1 cellular context compared by ENCODE assay signal in the genomic region with DNA sequence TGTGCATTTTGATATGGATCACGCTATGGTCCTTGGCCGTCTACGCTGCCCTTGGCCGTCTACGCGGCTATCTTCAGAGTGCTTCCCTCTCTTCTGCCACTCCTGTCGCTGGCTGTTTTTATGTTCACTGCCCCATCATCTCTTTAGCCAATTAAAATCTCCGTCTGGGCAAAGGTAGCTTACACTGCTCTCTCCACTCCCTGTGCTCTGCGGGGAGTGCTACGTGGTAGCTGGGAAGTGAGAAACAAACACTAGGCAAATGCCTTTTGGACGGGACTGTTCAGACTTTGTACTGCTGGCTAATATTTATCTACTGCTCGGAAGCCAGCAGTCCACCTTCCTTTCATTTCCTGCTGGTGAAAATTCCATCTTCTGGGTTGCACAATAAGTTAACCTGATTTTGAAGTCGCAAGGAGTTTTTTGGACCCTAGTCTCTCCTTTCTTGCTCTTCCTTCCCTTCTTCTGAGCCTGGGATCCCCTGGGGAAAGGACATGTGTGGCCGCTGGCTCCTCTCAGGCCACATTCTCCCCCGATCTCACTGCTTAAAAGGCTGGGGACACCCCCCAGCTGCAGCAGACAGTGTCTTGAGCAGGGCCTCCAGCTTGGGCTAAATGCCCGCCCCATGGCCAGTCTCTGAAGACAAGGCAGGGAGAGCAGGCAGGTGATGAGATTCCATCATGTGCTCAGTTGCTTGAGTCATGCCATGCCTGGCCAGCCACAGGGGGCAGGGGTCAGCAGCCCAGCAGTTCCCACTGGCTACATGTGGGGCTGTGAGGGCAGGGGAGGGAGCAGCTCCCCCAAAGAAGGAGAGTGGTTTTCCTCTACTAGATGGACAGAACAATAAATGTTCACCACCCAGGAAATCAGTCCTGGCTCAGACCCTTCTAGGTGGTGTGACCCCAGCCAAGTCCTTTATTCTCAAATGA.
A peak's percentile ranks its signal among the peaks of the same experiment; 100 is the strongest.
TF ChIP-seq lines count a peak whose summit lies in the region.

No MANE protein-coding gene starts in this region.

TF ChIP-seq in HepG2, 621 proteins besides CTCF, POLR2A, EP300 and RAD21 (continued from another document and continues in another):
- TF ChIP-seq ZNF576 (CRISPR knock-in tag; IDR thresholded peaks at IDR 0.05): peak; percentile 69; the same call in 1 of the 2 replicates
- TF ChIP-seq SSRP1 (CRISPR knock-in tag; IDR thresholded peaks at IDR 0.05): no peak
- TF ChIP-seq GFI1 (CRISPR knock-in tag; IDR thresholded peaks at IDR 0.05; ENCODE audit: borderline replicate concordance): peak; percentile 67
- no peak for TF ChIP-seq ZNF670 (CRISPR knock-in tag; IDR thresholded peaks at IDR 0.05; ENCODE audit: borderline replicate concordance)
- TF ChIP-seq, protein P1, sequence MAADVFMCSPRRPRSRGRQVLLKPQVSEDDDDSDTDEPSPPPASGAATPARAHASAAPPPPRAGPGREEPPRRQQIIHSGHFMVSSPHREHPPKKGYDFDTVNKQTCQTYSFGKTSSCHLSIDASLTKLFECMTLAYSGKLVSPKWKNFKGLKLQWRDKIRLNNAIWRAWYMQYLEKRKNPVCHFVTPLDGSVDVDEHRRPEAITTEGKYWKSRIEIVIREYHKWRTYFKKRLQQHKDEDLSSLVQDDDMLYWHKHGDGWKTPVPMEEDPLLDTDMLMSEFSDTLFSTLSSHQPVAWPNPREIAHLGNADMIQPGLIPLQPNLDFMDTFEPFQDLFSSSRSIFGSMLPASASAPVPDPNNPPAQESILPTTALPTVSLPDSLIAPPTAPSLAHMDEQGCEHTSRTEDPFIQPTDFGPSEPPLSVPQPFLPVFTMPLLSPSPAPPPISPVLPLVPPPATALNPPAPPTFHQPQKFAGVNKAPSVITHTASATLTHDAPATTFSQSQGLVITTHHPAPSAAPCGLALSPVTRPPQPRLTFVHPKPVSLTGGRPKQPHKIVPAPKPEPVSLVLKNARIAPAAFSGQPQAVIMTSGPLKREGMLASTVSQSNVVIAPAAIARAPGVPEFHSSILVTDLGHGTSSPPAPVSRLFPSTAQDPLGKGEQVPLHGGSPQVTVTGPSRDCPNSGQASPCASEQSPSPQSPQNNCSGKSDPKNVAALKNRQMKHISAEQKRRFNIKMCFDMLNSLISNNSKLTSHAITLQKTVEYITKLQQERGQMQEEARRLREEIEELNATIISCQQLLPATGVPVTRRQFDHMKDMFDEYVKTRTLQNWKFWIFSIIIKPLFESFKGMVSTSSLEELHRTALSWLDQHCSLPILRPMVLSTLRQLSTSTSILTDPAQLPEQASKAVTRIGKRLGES (CRISPR knock-in tag; IDR thresholded peaks at IDR 0.05; ENCODE audit: borderline replicate concordance): no peak
- peak; percentile 74; the same call in 1 of the 2 replicates for TF ChIP-seq ZNF414 (CRISPR knock-in tag; IDR thresholded peaks at IDR 0.05)
- TF ChIP-seq ZNF770 (CRISPR knock-in tag; IDR thresholded peaks at IDR 0.05): peak; percentile 9; the same call in 1 of the 2 replicates
- no peak for TF ChIP-seq PRMT3 (CRISPR knock-in tag; IDR thresholded peaks at IDR 0.05; ENCODE audit: borderline replicate concordance, low read depth)
- TF ChIP-seq HOXA9 (CRISPR knock-in tag; IDR thresholded peaks at IDR 0.05; ENCODE audit: borderline replicate concordance): no peak
- no peak; the same call in 1 of the 2 replicates for TF ChIP-seq ZNF780A (CRISPR knock-in tag; IDR thresholded peaks at IDR 0.05)
- peak; percentile 66 for TF ChIP-seq HOMEZ (CRISPR knock-in tag; IDR thresholded peaks at IDR 0.05; ENCODE audit: low read depth)
- peak; percentile 44; the same call in 1 of the 2 replicates for TF ChIP-seq ZNF737 (CRISPR knock-in tag; IDR thresholded peaks at IDR 0.05; ENCODE audit: borderline replicate concordance)
- no peak for TF ChIP-seq RORA (CRISPR knock-in tag; IDR thresholded peaks at IDR 0.05)
- peak; percentile 98 for TF ChIP-seq CEBPB (IDR thresholded peaks at IDR 0.05; ENCODE audit: borderline replicate concordance, low read depth, low read length)
- TF ChIP-seq ZNF598 (CRISPR knock-in tag; IDR thresholded peaks at IDR 0.05; ENCODE audit: borderline replicate concordance): no peak
- TF ChIP-seq NFE2L2 (IDR thresholded peaks at IDR 0.05; ENCODE audit: low read length): no peak
- no peak for TF ChIP-seq POLR2AphosphoS2 (IDR thresholded peaks at IDR 0.05; ENCODE audit: low read depth, low read length)
- peak; percentile 71 for TF ChIP-seq ELF1 (CRISPR knock-in tag; IDR thresholded peaks at IDR 0.05)
- TF ChIP-seq ZNF580 (CRISPR knock-in tag; IDR thresholded peaks at IDR 0.05; ENCODE audit: borderline replicate concordance, low read depth): peak; percentile 59; the same call in 1 of the 2 replicates
- TF ChIP-seq, protein P2, sequence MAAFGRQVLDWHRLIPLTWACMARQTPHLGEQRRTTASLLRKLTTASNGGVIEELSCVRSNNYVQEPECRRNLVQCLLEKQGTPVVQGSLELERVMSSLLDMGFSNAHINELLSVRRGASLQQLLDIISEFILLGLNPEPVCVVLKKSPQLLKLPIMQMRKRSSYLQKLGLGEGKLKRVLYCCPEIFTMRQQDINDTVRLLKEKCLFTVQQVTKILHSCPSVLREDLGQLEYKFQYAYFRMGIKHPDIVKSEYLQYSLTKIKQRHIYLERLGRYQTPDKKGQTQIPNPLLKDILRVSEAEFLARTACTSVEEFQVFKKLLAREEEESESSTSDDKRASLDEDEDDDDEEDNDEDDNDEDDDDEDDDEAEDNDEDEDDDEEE (CRISPR knock-in tag; IDR thresholded peaks at IDR 0.05): no peak
- TF ChIP-seq ERF (CRISPR knock-in tag; IDR thresholded peaks at IDR 0.05): peak; percentile 91
- no peak for TF ChIP-seq JDP2 (CRISPR knock-in tag; IDR thresholded peaks at IDR 0.05; ENCODE audit: borderline replicate concordance)
- peak; percentile 91 for TF ChIP-seq TBX2 (CRISPR knock-in tag; IDR thresholded peaks at IDR 0.05; ENCODE audit: borderline replicate concordance)
- TF ChIP-seq TP53 (CRISPR knock-in tag; conservative IDR thresholded peaks at IDR 0.05): 0 out of 2 replicates have a peak, but pooled peaks have one; percentile 46
- TF ChIP-seq DNMT1 (CRISPR knock-in tag; IDR thresholded peaks at IDR 0.05): no peak
- peak; percentile 57; the same call in 1 of the 2 replicates for TF ChIP-seq POGK (CRISPR knock-in tag; conservative IDR thresholded peaks at IDR 0.05)
- no peak for TF ChIP-seq U2AF2 (IDR thresholded peaks at IDR 0.05; ENCODE audit: low read depth, low read length)
- no peak for TF ChIP-seq ZSCAN22 (CRISPR knock-in tag; IDR thresholded peaks at IDR 0.05)
- TF ChIP-seq SMAD1 (CRISPR knock-in tag; IDR thresholded peaks at IDR 0.05; ENCODE audit: borderline replicate concordance, low read depth): no peak
- TF ChIP-seq CERS6 (CRISPR knock-in tag; IDR thresholded peaks at IDR 0.05): no peak
- peak; percentile 79 for TF ChIP-seq POLR2AphosphoS5 (IDR thresholded peaks at IDR 0.05; ENCODE audit: low read depth, low read length)
- TF ChIP-seq ZBTB33 (CRISPR knock-in tag; IDR thresholded peaks at IDR 0.05): peak; percentile 26; the same call in 1 of the 2 replicates
- no peak for TF ChIP-seq MXD3 (CRISPR knock-in tag; IDR thresholded peaks at IDR 0.05)
- no peak for TF ChIP-seq ZNF879 (CRISPR knock-in tag; IDR thresholded peaks at IDR 0.05)
- no peak for TF ChIP-seq HES4 (CRISPR knock-in tag; IDR thresholded peaks at IDR 0.05; ENCODE audit: borderline replicate concordance)
- peak; percentile 59; the same call in 1 of the 2 replicates for TF ChIP-seq SPEN (CRISPR knock-in tag; IDR thresholded peaks at IDR 0.05; ENCODE audit: low read depth)
- TF ChIP-seq TBX3 (IDR thresholded peaks at IDR 0.05; ENCODE audit: borderline replicate concordance): no peak
- TF ChIP-seq ZNF660 (CRISPR knock-in tag; IDR thresholded peaks at IDR 0.05; ENCODE audit: borderline replicate concordance, low read depth): no peak
- TF ChIP-seq PBX3 (CRISPR knock-in tag; IDR thresholded peaks at IDR 0.05; ENCODE audit: borderline replicate concordance): 0 out of 2 replicates have a peak, but pooled peaks have one; percentile 55
- TF ChIP-seq TEAD3 (CRISPR knock-in tag; optimal IDR thresholded peaks at IDR 0.05; ENCODE audit: borderline replicate concordance): peak; percentile 57
- TF ChIP-seq FOSL1 (CRISPR knock-in tag; IDR thresholded peaks at IDR 0.05; ENCODE audit: borderline replicate concordance): no peak
- no peak for TF ChIP-seq GPN1 (CRISPR knock-in tag; IDR thresholded peaks at IDR 0.05; ENCODE audit: borderline replicate concordance)
- TF ChIP-seq ZNF326 (CRISPR knock-in tag; IDR thresholded peaks at IDR 0.05; ENCODE audit: borderline replicate concordance): no peak
